Comparison of ENCODE assay signal across 13 cellular contexts in genomic region chr2:217849576-217849975, GRCh38.
A peak's percentile ranks its signal among the peaks of the same experiment; 100 is the strongest.
DNase-seq lines count a peak whose midpoint lies in the region; ATAC-seq, FAIRE-seq and TF ChIP-seq lines count a peak whose summit lies in the region.
"Had no signal": no experiment of that assay in that cellular context is flagged by ENCODE, and none has a peak within 500 bp of the region (broad histone marks: within the 10 kb centered on the region; RNA-seq: fewer than 3 reads in every experiment).

No MANE protein-coding gene starts in this region.

- TF ChIP-seq RAD21 in HepG2 (CRISPR knock-in tag; IDR thresholded peaks at IDR 0.05) = no peak

- no TSS peak for BruUV-seq in HepG2 (replicated peaks; lab: Mats Ljungman, UMichigan)

- TF ChIP-seq CTCF in left ventricle myocardium inferior (IDR thresholded peaks at IDR 0.05; ENCODE audit: borderline replicate concordance) = no peak
- TF ChIP-seq CTCF in sigmoid colon (IDR thresholded peaks at IDR 0.05) = no peak
- TF ChIP-seq CTCF in vagina (IDR thresholded peaks at IDR 0.05) = no peak
- TF ChIP-seq CTCF in HepG2 (CRISPR knock-in tag; IDR thresholded peaks at IDR 0.05) = no peak

- DNase-seq in left ventricle myocardium inferior (no peak), left ventricle myocardium superior (no peak), right cardiac atrium (peak in 1 of 3 donors; percentile 38), sigmoid colon (no peak), vagina (ENCODE audit: extremely low spot score in 2 of 2) (no peak), HepG2 (ENCODE audit: low spot score) (no peak)
- DNase-seq: activated naive CD8-positive, alpha-beta T cell treated with anti-CD3 and anti-CD28 coated beads, Interleukin-2, amount 50 U/mL, for 24 hours; CD4-positive, alpha-beta memory T cell; NCI-H2171; NCI-H82 had no signal

- no peaks in the 10 kb centered on the region for H3K79me2 ChIP-seq in HepG2 (ENCODE audit: insufficient read depth, low read length)

- H3K4me3 ChIP-seq in left ventricle myocardium inferior (no peak overlapping the region), right cardiac atrium (ENCODE audit: low read length) (no peak overlapping the region), sigmoid colon (no peak overlapping the region), vagina (no peak overlapping the region), HepG2 (replicated peaks in 1 of 3; ENCODE audit: insufficient read depth in 1 of 3, low read depth in 2 of 3, low read length in 3 of 3) (no peak overlapping the region)

- H3K9me3 ChIP-seq in left ventricle myocardium inferior (replicated peaks) = peaks cover 13% of the 10 kb centered on the region
- H3K9me3 ChIP-seq in right cardiac atrium (ENCODE audit: control insufficient read depth, low read length) = no peaks in the 10 kb centered on the region
- no peaks in the 10 kb centered on the region for H3K9me3 ChIP-seq in sigmoid colon
- no peaks in the 10 kb centered on the region for H3K9me3 ChIP-seq in vagina
- H3K9me3 ChIP-seq in HepG2 (ENCODE audit: low read length) = peaks cover 21% of the 10 kb centered on the region

- TF ChIP-seq EP300 in sigmoid colon (IDR thresholded peaks at IDR 0.05) (no peak), HepG2 (IDR thresholded peaks at IDR 0.05; ENCODE audit: low read depth in 2 of 2, low read length in 2 of 2) (no peak), HepG2 (CRISPR knock-in tag; IDR thresholded peaks at IDR 0.05; ENCODE audit: borderline replicate concordance) (no peak)

- H3K4me2 ChIP-seq in HepG2 (ENCODE audit: low read depth, low read length) = no peak overlapping the region

- H3K9ac ChIP-seq in HepG2 (ENCODE audit: insufficient read depth, low read depth, low read length) = no peak overlapping the region

- no peaks in the 10 kb centered on the region for H3K27me3 ChIP-seq in left ventricle myocardium inferior (ENCODE audit: low read depth)
- no peaks in the 10 kb centered on the region for H3K27me3 ChIP-seq in right cardiac atrium (ENCODE audit: control insufficient read depth, insufficient read depth)
- no peaks in the 10 kb centered on the region for H3K27me3 ChIP-seq in sigmoid colon
- no peaks in the 10 kb centered on the region for H3K27me3 ChIP-seq in vagina
- no peaks in the 10 kb centered on the region for H3K27me3 ChIP-seq in HepG2 (ENCODE audit: control insufficient read depth in 1 of 2, insufficient read depth in 2 of 2, low read length in 2 of 2)

- POLR2A ChIA-PET in HepG2 (lab: Yijun Ruan, JAX) = no interaction called here

- ATAC-seq in left ventricle myocardium superior (no peak), right cardiac atrium (no peak), HG03095 (IDR thresholded peaks at IDR 0.05; ENCODE audit: unreplicated experiment) (no peak), GM19324 (IDR thresholded peaks at IDR 0.05; ENCODE audit: low FRiP score, unreplicated experiment) (no peak), HepG2 (no peak)
- ATAC-seq: activated naive CD8-positive, alpha-beta T cell treated with anti-CD3 and anti-CD28 coated beads, Interleukin-2, amount 50 U/mL, for 24 hours had no signal

- in situ Hi-C loops in HepG2 (cut with HindIII; ENCODE audit: extremely low pct_ligation_motif_present, low pct_unique_long_range_greater_than_20kb) = no loop called here

- H3K27ac ChIP-seq in left ventricle myocardium inferior (replicated peaks) (peak overlapping the region; percentile 95), right cardiac atrium (ENCODE audit: low read length) (peak overlapping the region; percentile 36), sigmoid colon (peak overlapping the region; percentile 83 to 98 (median 92)), vagina (peak overlapping the region; percentile 46), HepG2 (ENCODE audit: extremely low read length, insufficient read depth, low read length) (no peak overlapping the region)

- no peak for FAIRE-seq in HepG2 (lab: Jason Lieb, UNC)
- FAIRE-seq: small intestine had no signal

- peaks cover 99% of the 10 kb centered on the region for H3K4me1 ChIP-seq in left ventricle myocardium inferior
- H3K4me1 ChIP-seq in right cardiac atrium (ENCODE audit: control insufficient read depth, insufficient read depth, low read length) = peaks cover 34% of the 10 kb centered on the region
- H3K4me1 ChIP-seq in sigmoid colon = peaks cover 0 to 100% (median 99%) of the 10 kb centered on the region in 4 donors
- peaks cover 79% of the 10 kb centered on the region for H3K4me1 ChIP-seq in vagina
- 0 out of 2 replicates have a peak, but pooled peaks cover 5% of the 10 kb centered on the region for H3K4me1 ChIP-seq in HepG2 (ENCODE audit: insufficient read depth, low read length)

- intact Hi-C loops in left ventricle myocardium inferior (cut with micrococcal nuclease) (no loop called here), left ventricle myocardium superior (cut with micrococcal nuclease) (no loop called here), right cardiac atrium (cut with DNase I) (no loop called here), sigmoid colon (cut with DNase I) (no loop called here), vagina (cut with DNase I) (no loop called here), HepG2 (cut with micrococcal nuclease; ENCODE audit: unreplicated experiment) (no loop called here)

- H4K20me1 ChIP-seq in HepG2 (ENCODE audit: insufficient read depth, low read length) = peaks cover 36% of the 10 kb centered on the region; the same call in 1 of the 2 replicates

- TF ChIP-seq POLR2A in sigmoid colon (IDR thresholded peaks at IDR 0.05) = no peak
- no peak for TF ChIP-seq POLR2A in vagina (IDR thresholded peaks at IDR 0.05)
- no peak for TF ChIP-seq POLR2A in HepG2 (IDR thresholded peaks at IDR 0.05; ENCODE audit: insufficient read depth in 1 of 2, low read depth in 2 of 2, low read length in 2 of 2)

- no peak overlapping the region for H2AFZ ChIP-seq in HepG2 (ENCODE audit: low read length)

- 80% methylated on average over 6 of the region's 6 CpGs for WGBS in right cardiac atrium
- 85 to 86% methylated on average over 6 of the region's 6 CpGs for WGBS in sigmoid colon, 2 donors
- WGBS in HepG2 (ENCODE audit: low lambda C conversion rate) = 63% methylated on average over 6 of the region's 6 CpGs

- H3K36me3 ChIP-seq in left ventricle myocardium inferior (peaks cover 84% of the 10 kb centered on the region), sigmoid colon (peaks cover 32 to 79% (median 60%) of the 10 kb centered on the region in 4 donors), vagina (peaks cover 0 to 32% of the 10 kb centered on the region in 2 donors), HepG2 (replicated peaks in 1 of 2; ENCODE audit: control insufficient read depth in 1 of 2, insufficient read depth in 2 of 2, low read length in 2 of 2) (peaks cover 16 to 20% of the 10 kb centered on the region in 2 experiments)

- CTCF ChIA-PET in HepG2 (lab: Yijun Ruan, JAX; ENCODE audit: low intra/inter-chr PET ratio, low total read pairs) = no interaction called here

TF ChIP-seq in HepG2, 621 proteins besides CTCF, POLR2A, EP300 and RAD21 (continues in another document):
- TF ChIP-seq ZNF234 (CRISPR knock-in tag; conservative IDR thresholded peaks at IDR 0.05) (no peak), ZNF34 (CRISPR knock-in tag; IDR thresholded peaks at IDR 0.05; ENCODE audit: borderline replicate concordance) (no peak), EEA1 (CRISPR knock-in tag; IDR thresholded peaks at IDR 0.05; ENCODE audit: borderline replicate concordance) (no peak)
